Comparison of ENCODE assay signal across 38 cellular contexts in the genomic region with DNA sequence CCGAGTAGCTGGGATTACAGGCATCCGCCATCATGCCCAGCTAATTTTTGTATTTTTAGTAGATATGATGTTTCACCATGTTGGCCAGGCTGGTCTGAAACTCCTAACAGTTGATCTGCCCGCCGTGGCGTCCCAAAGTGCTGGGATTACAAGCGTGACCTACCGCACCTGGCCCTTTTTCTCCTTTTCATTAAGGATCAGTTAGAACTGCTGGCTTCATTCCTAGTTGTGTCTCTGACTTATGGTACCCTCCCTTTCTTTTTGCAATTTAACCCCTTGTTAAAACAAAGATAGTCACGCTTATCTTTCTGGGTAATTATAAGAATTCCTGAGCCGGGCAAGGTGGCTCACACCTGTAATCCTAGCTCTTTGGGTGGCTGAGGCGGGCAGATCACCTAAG. TPM values are rescaled to one million over a fixed set of nuclear protein-coding genes. Genes with fewer than 3 reads are reported as not detected.
"Had no signal": no experiment of that assay in that cellular context is flagged by ENCODE, and none has a peak within 500 bp of the region (broad histone marks: within the 10 kb centered on the region; RNA-seq: fewer than 3 reads in every experiment).

No MANE protein-coding gene starts in this region.

- H3K27me3 ChIP-seq: ascending aorta, cardiac muscle cell had no signal

- H3K4me1 ChIP-seq: ascending aorta had no signal

- H3K9me3 ChIP-seq: ascending aorta had no signal

- H3K9me3 Mint-ChIP-seq: activated CD4-positive, alpha-beta memory T cell treated with anti-CD3 and anti-CD28 coated beads, Interleukin-2, amount 10 ng/mL, durations not matched to agents 7 days and 5 days; activated CD4-positive, alpha-beta T cell treated with anti-CD3 and anti-CD28 coated beads, Interleukin-2, amount 10 ng/mL, durations not matched to agents 7 days and 5 days; activated naive CD4-positive, alpha-beta T cell treated with anti-CD3 and anti-CD28 coated beads, Interleukin-2, amount 50 U/mL, for 24 hours; activated naive CD8-positive, alpha-beta T cell treated with anti-CD3 and anti-CD28 coated beads, Interleukin-2, amount 50 U/mL, for 24 hours; activated T-cell treated with anti-CD3 and anti-CD28 coated beads, Interleukin-2, amount 50 U/mL, for 24 hours; central memory CD8-positive, alpha-beta T cell; T-helper 2 cell treated with Interferon-gamma antibody and Interleukin-4, amounts not matched to agents 5 μg/mL and 100 μg/mL, for 36 hours had no signal

- H3K4me3 ChIP-seq: ascending aorta, cardiac muscle cell had no signal

- H3K4me1 Mint-ChIP-seq: activated CD4-positive, alpha-beta memory T cell treated with anti-CD3 and anti-CD28 coated beads, Interleukin-2, amount 10 ng/mL, durations not matched to agents 7 days and 5 days; activated CD4-positive, alpha-beta T cell treated with anti-CD3 and anti-CD28 coated beads for 36 hours; activated CD4-positive, alpha-beta T cell treated with anti-CD3 and anti-CD28 coated beads, Interleukin-2, amount 10 ng/mL, durations not matched to agents 7 days and 5 days; activated CD8-positive, alpha-beta memory T cell treated with anti-CD3 and anti-CD28 coated beads, Interleukin-2, amount 10 ng/mL, durations not matched to agents 7 days and 5 days; activated naive CD4-positive, alpha-beta T cell treated with anti-CD3 and anti-CD28 coated beads, Interleukin-2, amount 10 ng/mL, durations not matched to agents 7 days and 5 days; activated naive CD4-positive, alpha-beta T cell treated with anti-CD3 and anti-CD28 coated beads, Interleukin-2, amount 50 U/mL, for 24 hours; activated naive CD8-positive, alpha-beta T cell treated with anti-CD3 and anti-CD28 coated beads, Interleukin-2, amount 10 ng/mL, durations not matched to agents 7 days and 5 days; activated naive CD8-positive, alpha-beta T cell treated with anti-CD3 and anti-CD28 coated beads, Interleukin-2, amount 50 U/mL, for 24 hours; brain; central memory CD8-positive, alpha-beta T cell; WTC11 had no signal

- ATAC-seq: activated CD4-positive, alpha-beta T cell treated with anti-CD3 and anti-CD28 coated beads for 36 hours; activated CD4-positive, CD25-positive, alpha-beta regulatory T cell treated with anti-CD3 and anti-CD28 coated beads, Interleukin-2, amount 50 U/mL, for 24 hours; activated CD8-positive, alpha-beta memory T cell treated with anti-CD3 and anti-CD28 coated beads, Interleukin-2, amount 10 ng/mL, durations not matched to agents 7 days and 5 days; activated CD8-positive, alpha-beta T cell treated with anti-CD3 and anti-CD28 coated beads, Interleukin-2, amount 10 ng/mL, durations not matched to agents 7 days and 5 days; activated naive CD8-positive, alpha-beta T cell treated with anti-CD3 and anti-CD28 coated beads, Interleukin-2, amount 50 U/mL, for 24 hours; WTC11 had no signal

- H3K4me3 Mint-ChIP-seq: activated CD4-positive, alpha-beta memory T cell treated with anti-CD3 and anti-CD28 coated beads, Interleukin-2, amount 10 ng/mL, durations not matched to agents 7 days and 5 days; activated CD4-positive, alpha-beta T cell treated with anti-CD3 and anti-CD28 coated beads for 36 hours; activated CD4-positive, alpha-beta T cell treated with anti-CD3 and anti-CD28 coated beads, Interleukin-2, amount 10 ng/mL, durations not matched to agents 7 days and 5 days; activated CD8-positive, alpha-beta memory T cell treated with anti-CD3 and anti-CD28 coated beads, Interleukin-2, amount 10 ng/mL, durations not matched to agents 7 days and 5 days; activated CD8-positive, alpha-beta T cell treated with anti-CD3 and anti-CD28 coated beads, Interleukin-2, amount 10 ng/mL, durations not matched to agents 7 days and 5 days; activated naive CD4-positive, alpha-beta T cell treated with anti-CD3 and anti-CD28 coated beads, Interleukin-2, amount 10 ng/mL, durations not matched to agents 7 days and 5 days; activated naive CD4-positive, alpha-beta T cell treated with anti-CD3 and anti-CD28 coated beads, Interleukin-2, amount 50 U/mL, for 24 hours; activated naive CD8-positive, alpha-beta T cell; activated naive CD8-positive, alpha-beta T cell treated with anti-CD3 and anti-CD28 coated beads, Interleukin-2, amount 10 ng/mL, durations not matched to agents 7 days and 5 days; activated naive CD8-positive, alpha-beta T cell treated with anti-CD3 and anti-CD28 coated beads, Interleukin-2, amount 50 U/mL, for 24 hours; activated T-cell treated with anti-CD3 and anti-CD28 coated beads, Interleukin-2, amount 50 U/mL, for 24 hours; brain; central memory CD8-positive, alpha-beta T cell; T-helper 1 cell treated with Interleukin-12 subunit alpha and Interleukin-12 subunit beta and Interleukin-4 antibody, amounts not matched to agents 30 μg/mL and 1 μg/mL, for 36 hours; T-helper 2 cell treated with Interferon-gamma antibody and Interleukin-4, amounts not matched to agents 5 μg/mL and 100 μg/mL, for 36 hours; WTC11 had no signal

- H3K27ac Mint-ChIP-seq: activated CD4-positive, alpha-beta memory T cell treated with anti-CD3 and anti-CD28 coated beads, Interleukin-2, amount 10 ng/mL, durations not matched to agents 7 days and 5 days; activated CD4-positive, alpha-beta T cell treated with anti-CD3 and anti-CD28 coated beads for 36 hours; activated CD4-positive, alpha-beta T cell treated with anti-CD3 and anti-CD28 coated beads, Interleukin-2, amount 10 ng/mL, durations not matched to agents 7 days and 5 days; activated CD8-positive, alpha-beta memory T cell treated with anti-CD3 and anti-CD28 coated beads, Interleukin-2, amount 10 ng/mL, durations not matched to agents 7 days and 5 days; activated CD8-positive, alpha-beta T cell treated with anti-CD3 and anti-CD28 coated beads, Interleukin-2, amount 10 ng/mL, durations not matched to agents 7 days and 5 days; activated naive CD4-positive, alpha-beta T cell treated with anti-CD3 and anti-CD28 coated beads, Interleukin-2, amount 10 ng/mL, durations not matched to agents 7 days and 5 days; activated naive CD8-positive, alpha-beta T cell; activated naive CD8-positive, alpha-beta T cell treated with anti-CD3 and anti-CD28 coated beads, Interleukin-2, amount 10 ng/mL, durations not matched to agents 7 days and 5 days; activated naive CD8-positive, alpha-beta T cell treated with anti-CD3 and anti-CD28 coated beads, Interleukin-2, amount 50 U/mL, for 24 hours; activated T-cell treated with anti-CD3 and anti-CD28 coated beads, Interleukin-2, amount 50 U/mL, for 24 hours; activated T-helper 2 cell treated with anti-CD3 and anti-CD28 coated beads, Interferon-gamma antibody, Interleukin-2, Interleukin-4, amounts not matched to agents 10 μg/mL and 5 μg/mL and 100 μg/mL, durations not matched to agents 14 hours and 24 hours and 36 hours; T-helper 1 cell treated with Interleukin-12 subunit alpha and Interleukin-12 subunit beta and Interleukin-4 antibody, amounts not matched to agents 30 μg/mL and 1 μg/mL, for 36 hours; T-helper 2 cell treated with Interferon-gamma antibody and Interleukin-4, amounts not matched to agents 5 μg/mL and 100 μg/mL, for 36 hours; WTC11 had no signal

- H3K27me3 Mint-ChIP-seq: activated CD4-positive, alpha-beta memory T cell treated with anti-CD3 and anti-CD28 coated beads, Interleukin-2, amount 10 ng/mL, durations not matched to agents 7 days and 5 days; activated CD4-positive, alpha-beta T cell treated with anti-CD3 and anti-CD28 coated beads for 36 hours; activated CD4-positive, alpha-beta T cell treated with anti-CD3 and anti-CD28 coated beads, Interleukin-2, amount 10 ng/mL, durations not matched to agents 7 days and 5 days; activated CD8-positive, alpha-beta memory T cell treated with anti-CD3 and anti-CD28 coated beads, Interleukin-2, amount 10 ng/mL, durations not matched to agents 7 days and 5 days; activated naive CD4-positive, alpha-beta T cell treated with anti-CD3 and anti-CD28 coated beads, Interleukin-2, amount 10 ng/mL, durations not matched to agents 7 days and 5 days; activated naive CD4-positive, alpha-beta T cell treated with anti-CD3 and anti-CD28 coated beads, Interleukin-2, amount 50 U/mL, for 24 hours; activated naive CD8-positive, alpha-beta T cell; activated naive CD8-positive, alpha-beta T cell treated with anti-CD3 and anti-CD28 coated beads, Interleukin-2, amount 10 ng/mL, durations not matched to agents 7 days and 5 days; activated naive CD8-positive, alpha-beta T cell treated with anti-CD3 and anti-CD28 coated beads, Interleukin-2, amount 50 U/mL, for 24 hours; activated T-cell treated with anti-CD3 and anti-CD28 coated beads, Interleukin-2, amount 50 U/mL, for 24 hours; brain; central memory CD8-positive, alpha-beta T cell had no signal

- DNase-seq: activated CD4-positive, alpha-beta memory T cell treated with anti-CD3 and anti-CD28 coated beads, Interleukin-2, amount 10 ng/mL, durations not matched to agents 7 days and 5 days; activated CD4-positive, alpha-beta T cell treated with anti-CD3 and anti-CD28 coated beads for 1 hour; activated CD4-positive, alpha-beta T cell treated with anti-CD3 and anti-CD28 coated beads for 36 hours; activated CD4-positive, alpha-beta T cell treated with anti-CD3 and anti-CD28 coated beads for 48 hours; activated CD4-positive, alpha-beta T cell treated with anti-CD3 and anti-CD28 coated beads, Interleukin-2, amount 10 ng/mL, durations not matched to agents 7 days and 5 days; activated CD4-positive, alpha-beta T cell treated with anti-CD3 and anti-CD28 coated beads, Interleukin-2, amount 50 U/mL, for 48 hours; activated CD4-positive, CD25-positive, alpha-beta regulatory T cell; activated CD8-positive, alpha-beta memory T cell treated with anti-CD3 and anti-CD28 coated beads for 24 hours; activated CD8-positive, alpha-beta memory T cell treated with anti-CD3 and anti-CD28 coated beads, Interleukin-2, amount 10 ng/mL, durations not matched to agents 7 days and 5 days; activated CD8-positive, alpha-beta memory T cell treated with anti-CD3 and anti-CD28 coated beads, Interleukin-2, amount 50 U/mL, for 48 hours; activated CD8-positive, alpha-beta T cell treated with anti-CD3 and anti-CD28 coated beads, Interleukin-2, amount 10 ng/mL, durations not matched to agents 7 days and 5 days; activated effector memory CD4-positive, alpha-beta T cell treated with Interleukin-2 at 50 U/mL for 16 hours; activated gamma-delta T cell; activated naive CD4-positive, alpha-beta T cell treated with anti-CD3 and anti-CD28 coated beads, Interleukin-2, amount 10 ng/mL, durations not matched to agents 7 days and 5 days; activated naive CD4-positive, alpha-beta T cell treated with Interleukin-2 at 50 U/mL for 16 hours; activated naive CD8-positive, alpha-beta T cell treated with anti-CD3 and anti-CD28 coated beads, Interleukin-2, amount 10 ng/mL, durations not matched to agents 7 days and 5 days; activated naive CD8-positive, alpha-beta T cell treated with anti-CD3 and anti-CD28 coated beads, Interleukin-2, amount 50 U/mL, for 24 hours; activated T-cell treated with anti-CD3 and anti-CD28 coated beads, Interleukin-2, amount 50 U/mL, for 24 hours; activated T-cell treated with anti-CD3 and anti-CD28 coated beads, Interleukin-2, amount 50 U/mL, for 48 hours; amygdala; anterior cingulate cortex; caudate nucleus; cerebellar nuclear complex; T-helper 1 cell; T-helper 2 cell; T-helper 9 cell had no signal

- H3K27ac ChIP-seq: ascending aorta, cardiac muscle cell, VCaP had no signal

- H3K36me3 Mint-ChIP-seq: activated CD8-positive, alpha-beta memory T cell treated with anti-CD3 and anti-CD28 coated beads, Interleukin-2, amount 10 ng/mL, durations not matched to agents 7 days and 5 days; activated naive CD4-positive, alpha-beta T cell treated with anti-CD3 and anti-CD28 coated beads, Interleukin-2, amount 10 ng/mL, durations not matched to agents 7 days and 5 days had no signal

- H3K36me3 ChIP-seq: ascending aorta, cardiac muscle cell had no signal

RNA-seq across cellular contexts. Expression of gene SAMD15, which starts 14.3 kb away (rescaled TPM):
- total RNA-seq: activated naive CD8-positive, alpha-beta T cell treated with anti-CD3 and anti-CD28 coated beads, Interleukin-2, amount 10 ng/mL, durations not matched to agents 7 days and 5 days; ascending aorta had no signal

RNA-seq across cellular contexts. Expression of gene NOXRED1, which starts 31.9 kb away (rescaled TPM):
- total RNA-seq: ascending aorta had no signal
- polyA plus RNA-seq: cardiac muscle cell had no signal
